ENCODE assay signal across 8 cellular contexts in the genomic region with DNA sequence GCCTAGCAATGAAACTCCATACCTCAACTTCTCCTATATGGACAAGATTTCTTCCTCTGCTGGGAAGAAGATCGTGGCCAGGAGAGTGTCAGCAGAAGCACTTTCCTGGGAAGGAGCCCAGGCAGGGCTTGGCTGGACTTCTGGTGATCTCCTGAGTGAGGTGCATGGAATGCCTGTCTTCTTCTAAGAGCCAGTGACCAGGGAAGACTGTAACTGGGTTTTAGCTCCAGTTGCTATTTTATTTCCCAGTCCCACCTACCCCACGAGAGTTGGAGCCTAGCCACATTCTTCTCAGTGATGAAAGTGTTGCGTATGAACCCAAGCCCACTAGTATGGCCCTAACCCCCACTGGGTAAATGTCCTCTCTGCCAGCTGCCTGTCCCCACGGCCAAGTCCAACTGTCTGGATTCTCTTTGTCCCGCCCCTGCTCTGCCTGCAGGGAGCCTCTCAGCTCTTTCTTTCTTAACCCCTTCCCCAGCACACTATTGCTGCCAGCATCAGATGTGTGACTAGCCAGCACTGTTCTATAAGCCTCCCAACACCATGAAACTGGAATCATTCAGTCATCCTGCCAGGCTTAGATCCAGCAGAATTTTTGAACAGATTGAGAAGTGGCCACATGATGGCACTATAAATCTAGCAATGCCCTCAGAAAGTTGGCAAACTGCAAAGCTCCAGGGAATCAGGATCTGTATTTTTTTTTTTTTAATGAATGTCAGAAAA.
DNase-seq lines count a peak whose midpoint lies in the region; ATAC-seq, FAIRE-seq and TF ChIP-seq lines count a peak whose summit lies in the region.

No MANE protein-coding gene starts in this region.

- peaks cover 0 to 18% (median 0%) of the 10 kb centered on the region in 11 experiments; a peak in 9 of 22 replicates for H3K9me3 ChIP-seq in BLaER1 treated with 17β-estradiol and CSF1 and Interleukin-3, amounts not matched to agents 10 nM and 100 nM (replicated peaks in 1 of 11)
- no peaks in the 10 kb centered on the region for H3K9me3 ChIP-seq in astrocyte (ENCODE audit: insufficient read depth, low read depth, low read length)
- no peaks in the 10 kb centered on the region for H3K9me3 ChIP-seq in small intestine (ENCODE audit: control insufficient read depth, low read depth)

- 54 to 59% (median 57%) methylated on average over 5 of the region's 5 CpGs for WGBS in small intestine, 3 donors

- H2AFZ ChIP-seq in astrocyte (ENCODE audit: low read depth, low read length), result no peak overlapping the region

- peak overlapping the region; percentile 94 for H3K27ac Mint-ChIP-seq in astrocyte (ENCODE audit: unreplicated experiment)

- no peaks in the 10 kb centered on the region for H3K79me2 ChIP-seq in astrocyte (ENCODE audit: insufficient read depth, low read length)

- H3K4me1 Mint-ChIP-seq in astrocyte (ENCODE audit: low read depth, unreplicated experiment), result peaks cover 34% of the 10 kb centered on the region

- peak overlapping the region in 7 of 10 experiments; percentile 35 to 61 (median 40); a peak in 9 of 20 replicates for H3K4me3 ChIP-seq in BLaER1 treated with 17β-estradiol and CSF1 and Interleukin-3, amounts not matched to agents 10 nM and 100 nM
- H3K4me3 ChIP-seq in astrocyte (ENCODE audit: insufficient read depth, low read depth, low read length), result peak overlapping the region; percentile 46
- no peak overlapping the region for H3K4me3 ChIP-seq in small intestine (ENCODE audit: low read depth in 1 of 2, low read length in 2 of 2)

- no peaks in the 10 kb centered on the region for H3K36me3 Mint-ChIP-seq in astrocyte (ENCODE audit: low read depth, unreplicated experiment)

- H3K9me3 Mint-ChIP-seq in astrocyte (ENCODE audit: unreplicated experiment), result no peaks in the 10 kb centered on the region

- peak overlapping the region in 9 of 11 experiments; percentile 61 to 76 (median 70); a peak in 15 of 22 replicates for H3K9ac ChIP-seq in BLaER1 treated with 17β-estradiol and CSF1 and Interleukin-3, amounts not matched to agents 10 nM and 100 nM
- peak overlapping the region; percentile 81 for H3K9ac ChIP-seq in astrocyte (ENCODE audit: low read length)

- H3K27me3 ChIP-seq in BLaER1 treated with 17β-estradiol and CSF1 and Interleukin-3, amounts not matched to agents 10 nM and 100 nM, result no peaks in the 10 kb centered on the region
- no peaks in the 10 kb centered on the region for H3K27me3 ChIP-seq in astrocyte (ENCODE audit: insufficient read depth, low read length)
- no peaks in the 10 kb centered on the region for H3K27me3 ChIP-seq in small intestine (ENCODE audit: control insufficient read depth in 2 of 2, insufficient read depth in 2 of 2, low read length in 2 of 2)

- peak; percentile 72 for TF ChIP-seq CTCF in astrocyte (IDR thresholded peaks at IDR 0.05; ENCODE audit: insufficient read depth, low read depth, low read length)

- DNase-seq in NCI-H345 (lab: John Stamatoyannopoulos, UW) (peak; percentile 72), astrocyte (ENCODE audit: low read depth) (peak; percentile 81), hippocampal formation (lab: John Stamatoyannopoulos, UW) (peak; percentile 29 to 72), small intestine (peak; percentile 68), NOMO-1 treated with DMSO at 0.1 percent for 48 hours (lab: John Stamatoyannopoulos, UW; ENCODE audit: unreplicated experiment) (no peak)

- FAIRE-seq in astrocyte (lab: Jason Lieb, UNC), result peak; percentile 29
- no peak for FAIRE-seq in small intestine (lab: Jason Lieb, UNC)

- H3K4me1 ChIP-seq in BLaER1 treated with 17β-estradiol and CSF1 and Interleukin-3, amounts not matched to agents 10 nM and 100 nM, result peaks cover 49 to 63% (median 54%) of the 10 kb centered on the region in 10 experiments
- H3K4me1 ChIP-seq in astrocyte (ENCODE audit: insufficient read depth, low read length), result peaks cover 34% of the 10 kb centered on the region
- H3K4me1 ChIP-seq in small intestine (ENCODE audit: control insufficient read depth in 2 of 2, insufficient read depth in 1 of 2, low read depth in 1 of 2, low read length in 1 of 2), result peaks cover 2 to 14% of the 10 kb centered on the region in 2 donors

- H3K27ac ChIP-seq in BLaER1 treated with 17β-estradiol and CSF1 and Interleukin-3, amounts not matched to agents 10 nM and 100 nM, result peak overlapping the region; percentile 60 to 93 (median 87); a peak in 21 of 22 replicates
- peak overlapping the region; percentile 89 for H3K27ac ChIP-seq in astrocyte (ENCODE audit: low read depth, low read length)
- H3K27ac ChIP-seq in small intestine (ENCODE audit: low read depth in 1 of 2, low read length in 1 of 2), result peak overlapping the region in 1 of 2 donors; percentile 57

- H3K4me3 Mint-ChIP-seq in astrocyte (ENCODE audit: unreplicated experiment), result no peak overlapping the region

- peak overlapping the region; percentile 67 to 90 (median 81) for H3K4me2 ChIP-seq in BLaER1 treated with 17β-estradiol and CSF1 and Interleukin-3, amounts not matched to agents 10 nM and 100 nM
- peak overlapping the region; percentile 83 for H3K4me2 ChIP-seq in astrocyte (ENCODE audit: low read length)

- H4K20me1 ChIP-seq in BLaER1 treated with 17β-estradiol and CSF1 and Interleukin-3, amounts not matched to agents 10 nM and 100 nM, result no peaks in the 10 kb centered on the region
- no peaks in the 10 kb centered on the region for H4K20me1 ChIP-seq in astrocyte (ENCODE audit: insufficient read depth, low read length)

- no peaks in the 10 kb centered on the region for H3K27me3 Mint-ChIP-seq in astrocyte (ENCODE audit: low read depth, unreplicated experiment)

- ATAC-seq in GM18867 (IDR thresholded peaks at IDR 0.05; ENCODE audit: unreplicated experiment) (peak; percentile 21), HG03457 (IDR thresholded peaks at IDR 0.05; ENCODE audit: unreplicated experiment) (no peak)

- H3K36me3 ChIP-seq in BLaER1 treated with 17β-estradiol and CSF1 and Interleukin-3, amounts not matched to agents 10 nM and 100 nM, result no peaks in the 10 kb centered on the region
- H3K36me3 ChIP-seq in astrocyte (ENCODE audit: insufficient read depth, low read length) (no peaks in the 10 kb centered on the region), small intestine (ENCODE audit: control insufficient read depth in 2 of 2, insufficient read depth in 2 of 2, low read length in 2 of 2) (no peaks in the 10 kb centered on the region)

Comparison
In these comparisons a context has a peak if more than half of its experiments do, and no peak if none do; other contexts are left out.
1. H3K4me3 ChIP-seq: peak in BLaER1 treated with 17β-estradiol and CSF1 and Interleukin-3, amounts not matched to agents 10 nM and 100 nM (7 of 10) and astrocyte (single experiment); none in small intestine (0 of 2).